Comparison of ENCODE assay signal across 13 cellular contexts in genomic region chrX:140274761-140275525, GRCh38.
DNase-seq lines count a peak whose midpoint lies in the region; ATAC-seq and TF ChIP-seq lines count a peak whose summit lies in the region.
"Had no signal": no experiment of that assay in that cellular context is flagged by ENCODE, and none has a peak within 500 bp of the region (broad histone marks: within the 10 kb centered on the region; RNA-seq: fewer than 3 reads in every experiment).

No MANE protein-coding gene starts in this region.

- no peaks in the 10 kb centered on the region for H4K20me1 ChIP-seq in PC-3 (ENCODE audit: low read length)
- H4K20me1 ChIP-seq: BLaER1 treated with 17β-estradiol and CSF1 and Interleukin-3, amounts not matched to agents 10 nM and 100 nM had no signal

- no peak overlapping the region for H3K4me3 ChIP-seq in PC-3 (ENCODE audit: low read length)
- H3K4me3 ChIP-seq in mesodermal cell (ENCODE audit: extremely low read depth, insufficient read depth, low read length, poor library complexity, severe bottlenecking): no peak overlapping the region
- H3K4me3 ChIP-seq: BLaER1 treated with 17β-estradiol and CSF1 and Interleukin-3, amounts not matched to agents 10 nM and 100 nM; coronary artery; K562 had no signal

- H2AFZ ChIP-seq in PC-3 (ENCODE audit: low read length): no peak overlapping the region

- intact Hi-C loops in PC-3 (cut with micrococcal nuclease): no loop called here

- DNase-seq in PC-3: peak; percentile 63
- DNase-seq in epithelial cell of prostate (ENCODE audit: low read depth, low spot score): peak; percentile 8
- DNase-seq in activated CD4-positive, CD25-positive, alpha-beta regulatory T cell treated with anti-CD3 and anti-CD28 coated beads, Interleukin-2, amount 50 U/mL, for 72 hours: no peak
- no peak for DNase-seq in GM19238 (ENCODE audit: insufficient read length, low spot score)
- DNase-seq: head of caudate nucleus, T-helper 9 cell had no signal

- no peak overlapping the region for H3K27ac ChIP-seq in PC-3 (ENCODE audit: low read length)
- H3K27ac ChIP-seq in epithelial cell of prostate: peak overlapping the region; percentile 57
- peak overlapping the region; percentile 67 for H3K27ac ChIP-seq in mesodermal cell (ENCODE audit: low read depth, low read length, severe bottlenecking)
- H3K27ac ChIP-seq: BLaER1 treated with 17β-estradiol and CSF1 and Interleukin-3, amounts not matched to agents 10 nM and 100 nM; coronary artery had no signal

- H3K4me1 ChIP-seq in ES-I3 (ENCODE audit: insufficient read depth, low read length) (peaks cover 21% of the 10 kb centered on the region), PC-3 (ENCODE audit: insufficient read depth, low read length) (peaks cover 4% of the 10 kb centered on the region), mesodermal cell (ENCODE audit: control insufficient read depth, insufficient read depth, low read length, poor library complexity, severe bottlenecking) (no peaks in the 10 kb centered on the region)

- TF ChIP-seq CTCF in PC-3 (conservative IDR thresholded peaks at IDR 0.05; ENCODE audit: low read depth, low read length): no peak

- no peak for ATAC-seq in PC-3
- no peak for ATAC-seq in GM19023 (IDR thresholded peaks at IDR 0.05; ENCODE audit: unreplicated experiment)
- no peak for ATAC-seq in GM18873 (IDR thresholded peaks at IDR 0.05; ENCODE audit: low FRiP score, unreplicated experiment)
- ATAC-seq: K562 had no signal

- H3K36me3 ChIP-seq in ES-I3 (ENCODE audit: insufficient read depth, low read length): no peaks in the 10 kb centered on the region
- no peaks in the 10 kb centered on the region for H3K36me3 ChIP-seq in PC-3 (ENCODE audit: low read depth, low read length)
- no peaks in the 10 kb centered on the region for H3K36me3 ChIP-seq in mesodermal cell (ENCODE audit: control insufficient read depth, insufficient read depth, low read length)
- H3K36me3 ChIP-seq: BLaER1 treated with 17β-estradiol and CSF1 and Interleukin-3, amounts not matched to agents 10 nM and 100 nM had no signal

- H3F3A ChIP-seq in PC-3 (ENCODE audit: low read length, unreplicated experiment): no peaks in the 10 kb centered on the region

- H3K9ac ChIP-seq in ES-I3 (ENCODE audit: low read depth, low read length): 0 out of 2 replicates have a peak overlapping the region, but pooled peaks have one; percentile 19
- H3K9ac ChIP-seq in PC-3 (ENCODE audit: low read length): no peak overlapping the region
- H3K9ac ChIP-seq: BLaER1 treated with 17β-estradiol and CSF1 and Interleukin-3, amounts not matched to agents 10 nM and 100 nM had no signal

- H3K4me2 ChIP-seq in PC-3 (ENCODE audit: low read length): no peak overlapping the region
- H3K4me2 ChIP-seq: BLaER1 treated with 17β-estradiol and CSF1 and Interleukin-3, amounts not matched to agents 10 nM and 100 nM had no signal

- no peaks in the 10 kb centered on the region for H3K79me2 ChIP-seq in PC-3 (ENCODE audit: low read length)

- 25 to 40% methylated on average over 1 to 2 of the region's 3 CpGs for WGBS in mesodermal cell (ENCODE audit: insufficient coverage in 2 of 2), 2 experiments

- H3K9me3 ChIP-seq in ES-I3 (ENCODE audit: control insufficient read depth, insufficient read depth, low read length) (peaks cover 4% of the 10 kb centered on the region; the same call in 1 of the 2 replicates), PC-3 (ENCODE audit: low read length) (no peaks in the 10 kb centered on the region), mesodermal cell (ENCODE audit: control insufficient read depth, low read length) (no peaks in the 10 kb centered on the region)

- BruUV-seq in PC-3 (replicated peaks; lab: Mats Ljungman, UMichigan): no TSS peak

- CTCF ChIA-PET in PC-3 (lab: Charles Lee): no interaction called here

- POLR2A ChIA-PET in PC-3 (lab: Charles Lee; ENCODE audit: unreplicated experiment): no interaction called here

- H3K9me2 ChIP-seq in PC-3 (replicated peaks; ENCODE audit: low read length): no peaks in the 10 kb centered on the region

- H3K27me3 ChIP-seq in PC-3 (ENCODE audit: low read length): no peaks in the 10 kb centered on the region

Comparison
In these comparisons a context has a peak if more than half of its experiments do, and no peak if none do; other contexts are left out.
1. DNase-seq: peak in PC-3 (single experiment) and epithelial cell of prostate (single experiment); none in activated CD4-positive, CD25-positive, alpha-beta regulatory T cell treated with anti-CD3 and anti-CD28 coated beads, Interleukin-2, amount 50 U/mL, for 72 hours (single experiment) and GM19238 (single experiment).